8 cellular contexts compared by ENCODE assay signal in genomic region chr11:61362542-61362875, GRCh38. TPM values are rescaled to one million over a fixed set of nuclear protein-coding genes. Genes with fewer than 3 reads are reported as not detected.
DNase-seq lines count a peak whose midpoint lies in the region; ATAC-seq and TF ChIP-seq lines count a peak whose summit lies in the region.

No MANE protein-coding gene starts in this region.

- DNase-seq in BE2C (no peak), T-cell (peak in 31 of 34 experiments; percentile 16 to 66 (median 44)), mesendoderm (no peak), stomach (no peak)

- H3K4me3 ChIP-seq in BE2C (ENCODE audit: low read depth, low read length) (peak overlapping the region; percentile 76), HEK293 (ENCODE audit: low read depth, low read length) (peak overlapping the region; percentile 65), mesendoderm (ENCODE audit: low read length) (peak overlapping the region; percentile 79), stomach (peak overlapping the region; percentile 63 to 80 (median 70))

- no peak overlapping the region for H4K8ac ChIP-seq in mesendoderm (ENCODE audit: low read depth, low read length)

- H3K4me1 Mint-ChIP-seq in T-cell = peaks cover 33 to 48% (median 43%) of the 10 kb centered on the region in 3 donors
- peaks cover 45% of the 10 kb centered on the region for H3K4me1 Mint-ChIP-seq in dendritic cell treated with granulocyte-macrophage colony-stimulating factor and Interleukin-4, amounts not matched to agents 40 ng/mL and 50 ng/mL, for 4 days (ENCODE audit: low read depth)

- H3K27ac ChIP-seq in HEK293 (ENCODE audit: extremely low read depth, low read depth, low read length) (peak overlapping the region; percentile 94; the same call in 1 of the 2 replicates), mesendoderm (ENCODE audit: low read depth, low read length) (no peak overlapping the region), stomach (peak overlapping the region; percentile 91 to 99 (median 98))

- no peak for TF ChIP-seq EP300 in stomach (IDR thresholded peaks at IDR 0.05)

- peak overlapping the region; percentile 66 for H2BK5ac ChIP-seq in mesendoderm (ENCODE audit: low read length)

- POLR2A ChIA-PET in HEK293 (lab: Yijun Ruan, JAX) = interaction anchor here (0.9 to 4.6 kb wide), 21 partner anchors 8 to 449 kb away, joined by 3 to 56 read pairs (median 5); partner anchors contain the start of genes CPSF7, DDB1, SDHAF2 and TKFC
- POLR2A ChIA-PET in T-cell (lab: Charles Lee) = interaction anchor here (0.5 to 1.5 kb wide), 6 partner anchors 8 to 1108 kb away, joined by 3 to 13 read pairs (median 4); partner anchors contain the start of genes DDB1 (in 1 of the 2), TKFC (in 1 of the 2) and TMEM216 (in 1 of the 2)

- H3K27me3 ChIP-seq in BE2C (no peaks in the 10 kb centered on the region), mesendoderm (ENCODE audit: insufficient read depth, low read length, poor library complexity) (no peaks in the 10 kb centered on the region), stomach (no peaks in the 10 kb centered on the region)

- H3K36me3 Mint-ChIP-seq in T-cell = peaks cover 12% of the 10 kb centered on the region
- peaks cover 55% of the 10 kb centered on the region for H3K36me3 Mint-ChIP-seq in dendritic cell treated with granulocyte-macrophage colony-stimulating factor and Interleukin-4, amounts not matched to agents 40 ng/mL and 50 ng/mL, for 4 days (ENCODE audit: low read depth)

- H3K56ac ChIP-seq in mesendoderm (ENCODE audit: low read length) = peak overlapping the region; percentile 95

- H3K9me3 ChIP-seq in BE2C (no peaks in the 10 kb centered on the region), HEK293 (ENCODE audit: control insufficient read depth, insufficient read depth, low read depth, low read length) (no peaks in the 10 kb centered on the region), stomach (no peaks in the 10 kb centered on the region)

- H3K36me3 ChIP-seq in BE2C (peaks cover 26% of the 10 kb centered on the region), HEK293 (ENCODE audit: control insufficient read depth in 2 of 2, insufficient read depth in 1 of 2, low read length in 2 of 2) (peaks cover 13 to 39% of the 10 kb centered on the region in 2 experiments), mesendoderm (ENCODE audit: control insufficient read depth, insufficient read depth, low read length) (peaks cover 12% of the 10 kb centered on the region), stomach (peaks cover 33 to 39% (median 36%) of the 10 kb centered on the region in 4 donors)

- H3K4me1 ChIP-seq in BE2C (peaks cover 5% of the 10 kb centered on the region; the same call in 1 of the 2 replicates), HEK293 (ENCODE audit: control insufficient read depth, insufficient read depth, low read length) (peaks cover 2% of the 10 kb centered on the region; the same call in 1 of the 2 replicates), mesendoderm (ENCODE audit: control insufficient read depth, low read depth, low read length) (no peaks in the 10 kb centered on the region), stomach (peaks cover 21 to 45% (median 32%) of the 10 kb centered on the region in 4 donors)

- no peaks in the 10 kb centered on the region for H3K27me3 Mint-ChIP-seq in T-cell
- no peaks in the 10 kb centered on the region for H3K27me3 Mint-ChIP-seq in dendritic cell treated with granulocyte-macrophage colony-stimulating factor and Interleukin-4, amounts not matched to agents 40 ng/mL and 50 ng/mL, for 4 days

- CTCF ChIA-PET in HEK293 (lab: Yijun Ruan, JAX) = interaction anchor here (0.5 to 9.6 kb wide), 7 partner anchors 8 to 531 kb away, joined by 3 to 69 read pairs (median 4); no protein-coding TSS in a partner anchor
- CTCF ChIA-PET in T-cell (lab: Charles Lee) = interaction anchor here (1.0 to 4.5 kb wide), 6 partner anchors 23 to 67 kb away, joined by 3 to 54 read pairs (median 12); partner anchors contain the start of genes CPSF7 (in 1 of the 2), DDB1 (in 1 of the 2), SDHAF2 (in 1 of the 2) and TKFC (in 1 of the 2)

- peak overlapping the region; percentile 92 for H3K9ac ChIP-seq in mesendoderm (ENCODE audit: low read length)

- peak overlapping the region; percentile 62 for H3K18ac ChIP-seq in mesendoderm (ENCODE audit: low read length)

- peaks cover 11% of the 10 kb centered on the region for H3K79me1 ChIP-seq in mesendoderm (ENCODE audit: low read length)

- H3K27ac Mint-ChIP-seq in T-cell = peak overlapping the region; percentile 98 to 100
- H3K27ac Mint-ChIP-seq in dendritic cell treated with granulocyte-macrophage colony-stimulating factor and Interleukin-4, amounts not matched to agents 40 ng/mL and 50 ng/mL, for 4 days = peak overlapping the region; percentile 98

- no peak overlapping the region for H3K23ac ChIP-seq in mesendoderm (ENCODE audit: low read length)

- no peak overlapping the region for H2BK15ac ChIP-seq in mesendoderm (replicated peaks; ENCODE audit: low read depth)

- TF ChIP-seq POLR2A in stomach (IDR thresholded peaks at IDR 0.05) = no peak

- no CpG with 5 or more reads among the region's 12 CpGs for WGBS in mesendoderm (ENCODE audit: extremely low coverage, insufficient coverage, low lambda C conversion rate)
- WGBS in stomach, 5 donors = 0 to 1% (median 1%) methylated on average over 12 of the region's 12 CpGs

- no peak overlapping the region for H4K5ac ChIP-seq in mesendoderm (ENCODE audit: low read length)

- ATAC-seq in T-cell (replicated peaks in 1 of 4) (peak; percentile 17 to 50 (median 24)), GM18861 (IDR thresholded peaks at IDR 0.05; ENCODE audit: unreplicated experiment) (no peak), GM21717 (IDR thresholded peaks at IDR 0.05; ENCODE audit: unreplicated experiment) (no peak)

- no peaks in the 10 kb centered on the region for H3K9me3 Mint-ChIP-seq in T-cell
- H3K9me3 Mint-ChIP-seq in dendritic cell treated with granulocyte-macrophage colony-stimulating factor and Interleukin-4, amounts not matched to agents 40 ng/mL and 50 ng/mL, for 4 days = no peaks in the 10 kb centered on the region

- H2BK120ac ChIP-seq in mesendoderm (ENCODE audit: low read depth, low read length) = no peak overlapping the region

- intact Hi-C loops in dendritic cell treated with granulocyte-macrophage colony-stimulating factor and Interleukin-4, amounts not matched to agents 40 ng/mL and 50 ng/mL, for 4 days (cut with micrococcal nuclease) = no loop called here
- intact Hi-C loops in stomach (cut with DNase I; ENCODE audit: low total_unique reads) = no loop called here

- no peak for TF ChIP-seq CTCF in BE2C (IDR thresholded peaks at IDR 0.05; ENCODE audit: low read depth, low read length)
- TF ChIP-seq CTCF in HEK293 (tag by site-specific recombination; IDR thresholded peaks at IDR 0.05) = no peak
- no peak for TF ChIP-seq CTCF in stomach (IDR thresholded peaks at IDR 0.05)

- H2AK5ac ChIP-seq in mesendoderm (ENCODE audit: low read length) = peak overlapping the region; percentile 6

- H3K4ac ChIP-seq in mesendoderm (ENCODE audit: low read depth, low read length) = peak overlapping the region; percentile 49

- H3K4me3 Mint-ChIP-seq in T-cell = peak overlapping the region; percentile 99 to 100 (median 100)
- H3K4me3 Mint-ChIP-seq in dendritic cell treated with granulocyte-macrophage colony-stimulating factor and Interleukin-4, amounts not matched to agents 40 ng/mL and 50 ng/mL, for 4 days = peak overlapping the region; percentile 100

- H3K4me2 ChIP-seq in mesendoderm (ENCODE audit: low read length) = peak overlapping the region; percentile 51

- peaks cover 18% of the 10 kb centered on the region for H3K79me2 ChIP-seq in mesendoderm (ENCODE audit: control insufficient read depth, insufficient read depth, low read length)

TF ChIP-seq in HEK293, 187 proteins besides CTCF, POLR2A, EP300 and RAD21 (continues in another document):
- TF ChIP-seq ZNF837 (tag by site-specific recombination; IDR thresholded peaks at IDR 0.05) (no peak), BCL6B (tag by site-specific recombination; IDR thresholded peaks at IDR 0.05) (no peak), ZNF426 (tag by site-specific recombination; IDR thresholded peaks at IDR 0.05) (no peak)

RNA-seq across cellular contexts. Expression of gene TMEM138, which starts 0.3 kb away (rescaled TPM):
- polyA plus RNA-seq in BE2C (2012; ENCODE audit: insufficient read depth, insufficient read length, low read depth) = 63.4 TPM
- total RNA-seq in T-cell = 10 to 100 TPM; 48.7 to 57.7 (median 56.6) TPM
- 52.8 TPM for polyA plus RNA-seq in mesendoderm (2013, experiment 1 of 2)
- 51.4 TPM for polyA plus RNA-seq in mesendoderm (2013, experiment 2 of 2)
- total RNA-seq in stomach = 100 to 1,000 TPM in 1 of 5 donors, 10 to 100 TPM in 4; 12.2 to 190 (median 24.4) TPM
- 10 to 100 TPM; 18.5 to 43.0 (median 22.3) TPM for polyA plus RNA-seq in stomach

RNA-seq across cellular contexts. Expression of gene CYB561A3, which starts 0.8 kb away (rescaled TPM):
- 16.2 TPM for polyA plus RNA-seq in BE2C (2012; ENCODE audit: insufficient read depth, insufficient read length, low read depth)
- total RNA-seq in T-cell (10 to 100 TPM; 34.8 to 49.1 (median 47.3) TPM), stomach (100 to 1,000 TPM in 1 of 5 donors, 10 to 100 TPM in 4; 13.4 to 106 (median 22.2) TPM)
- 12.7 TPM for polyA plus RNA-seq in mesendoderm (2013, experiment 1 of 2)
- polyA plus RNA-seq in mesendoderm (2013, experiment 2 of 2) = 13.1 TPM
- 10 to 100 TPM; 14.5 to 21.4 (median 20.3) TPM for polyA plus RNA-seq in stomach

RNA-seq across cellular contexts. Expression of gene TKFC, which starts 29.5 kb away (rescaled TPM):
- polyA plus RNA-seq in BE2C (2012; ENCODE audit: insufficient read depth, insufficient read length, low read depth) = 53.8 TPM
- total RNA-seq in T-cell (10 to 100 TPM; 30.9 to 53.9 (median 46.6) TPM), stomach (100 to 1,000 TPM in 1 of 5 donors, 10 to 100 TPM in 4; 20.6 to 136 (median 63.9) TPM)
- 17.3 TPM for polyA plus RNA-seq in mesendoderm (2013, experiment 1 of 2)
- polyA plus RNA-seq in mesendoderm (2013, experiment 2 of 2) = 16.9 TPM
- 10 to 100 TPM; 28.0 to 42.9 (median 41.3) TPM for polyA plus RNA-seq in stomach

RNA-seq across cellular contexts. Expression of gene DDB1, which starts 29.6 kb away (rescaled TPM):
- 95.8 TPM for polyA plus RNA-seq in BE2C (2012; ENCODE audit: insufficient read depth, insufficient read length, low read depth)
- total RNA-seq in T-cell (100 to 1,000 TPM; 165 to 186 (median 176) TPM), stomach (100 to 1,000 TPM in 4 of 5 donors, 10 to 100 TPM in 1; 44.2 to 489 (median 152) TPM)
- polyA plus RNA-seq in mesendoderm (2013, experiment 1 of 2) = 111 TPM
- 111 TPM for polyA plus RNA-seq in mesendoderm (2013, experiment 2 of 2)
- polyA plus RNA-seq in stomach = 10 to 100 TPM; 73.9 to 77.0 (median 74.2) TPM

RNA-seq across cellular contexts. Expression of gene TMEM216, which starts 29.9 kb away (rescaled TPM):
- 32.9 TPM for polyA plus RNA-seq in BE2C (2012; ENCODE audit: insufficient read depth, insufficient read length, low read depth)
- total RNA-seq in T-cell (10 to 100 TPM in 3 of 5 donors, 1 to 10 TPM in 2; 5.3 to 16.9 (median 12.5) TPM), stomach (10 to 100 TPM; 12.3 to 35.6 (median 14.0) TPM)
- polyA plus RNA-seq in mesendoderm (2013, experiment 1 of 2) = 41.8 TPM
- 41.4 TPM for polyA plus RNA-seq in mesendoderm (2013, experiment 2 of 2)
- polyA plus RNA-seq in stomach = 10 to 100 TPM; 14.7 to 17.1 (median 15.7) TPM

Comparison
In these comparisons a context has a peak if more than half of its experiments do, and no peak if none do; other contexts are left out.
1. DNase-seq: peak in T-cell (31 of 34); none in BE2C (single experiment), mesendoderm (single experiment) and stomach (single experiment).
2. ATAC-seq: peak in T-cell (4 of 4); none in GM18861 (single experiment) and GM21717 (single experiment).
3. Peak in every context shown above with its lines, with median percentiles within 50 percentile points of each other: H3K4me3 ChIP-seq.